In the genomic region with DNA sequence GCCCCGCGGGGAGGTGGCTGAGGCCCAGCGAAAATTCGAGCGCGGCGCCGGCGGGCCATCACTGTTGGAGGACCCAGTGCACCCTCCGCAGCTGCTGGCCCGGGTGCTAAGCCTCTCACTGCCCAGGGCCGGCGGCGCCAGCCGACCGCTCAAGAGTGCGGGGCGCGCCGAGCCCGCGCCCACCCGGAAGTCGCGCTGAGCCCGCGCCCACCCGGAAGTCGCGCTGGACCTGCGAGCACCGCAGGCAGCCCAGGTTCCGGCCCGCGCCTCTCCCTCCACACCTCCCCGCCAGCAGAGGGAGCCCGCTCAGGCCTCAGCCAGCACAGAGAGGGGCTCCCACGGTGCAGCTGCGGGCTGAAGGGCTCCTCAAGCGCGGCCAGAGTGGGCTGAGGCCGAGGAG, we compare ENCODE assay signal across 7 cellular contexts.
DNase-seq lines count a peak whose midpoint lies in the region; ATAC-seq and TF ChIP-seq lines count a peak whose summit lies in the region.
"Not testable (repeated sequence)": the region's sequence is repeated elsewhere in the genome, so short reads cannot be mapped to it uniquely, and the experiment has no call there.

No MANE protein-coding gene starts in this region.

- H4K20me1 ChIP-seq in PC-9 (ENCODE audit: insufficient read depth), result not testable (repeated sequence)

- not testable (repeated sequence) for H3K4me2 ChIP-seq in PC-9

- H3K4me3 ChIP-seq in PC-9, result peak overlapping the region; percentile 40; the same call in 1 of the 2 replicates
- peak overlapping the region; percentile 32 to 64 (median 42) for H3K4me3 ChIP-seq in breast epithelium
- peak overlapping the region; percentile 41 to 61 for H3K4me3 ChIP-seq in gastroesophageal sphincter
- H3K4me3 ChIP-seq in sigmoid colon, result peak overlapping the region; percentile 34 to 42 (median 35)
- peak overlapping the region; percentile 53 for H3K4me3 ChIP-seq in thoracic aorta

- DNase-seq in PC-9, result peak in 1 of 2 experiments; percentile 67
- DNase-seq in activated T-cell treated with anti-CD3 and anti-CD28 coated beads, Interleukin-2, amount 50 U/mL, for 72 hours, result peak; percentile 33 to 45
- not testable (repeated sequence) for DNase-seq in breast epithelium (ENCODE audit: low spot score in 2 of 2); sigmoid colon; thoracic aorta (ENCODE audit: low spot score)
- DNase-seq in memory B cell (ENCODE audit: low spot score in 2 of 2), result peak; percentile 62 to 72

- H3K79me2 ChIP-seq in PC-9 (ENCODE audit: low read depth), result not testable (repeated sequence)

- H3K9me3 Mint-ChIP-seq in activated T-cell treated with anti-CD3 and anti-CD28 coated beads, Interleukin-2, amount 50 U/mL, for 72 hours; memory B cell: not testable (repeated sequence)

- H3K4me1 Mint-ChIP-seq in activated T-cell treated with anti-CD3 and anti-CD28 coated beads, Interleukin-2, amount 50 U/mL, for 72 hours (ENCODE audit: low read depth); memory B cell: not testable (repeated sequence)

- not testable (repeated sequence) for H3F3A ChIP-seq in PC-9 (ENCODE audit: insufficient read depth, low read depth)

- no CpG with 5 or more reads among the region's 42 CpGs for WGBS in gastroesophageal sphincter (ENCODE audit: low coverage in 1 of 2), 2 donors
- 0% methylated on average over 21 of the region's 42 CpGs for WGBS in sigmoid colon, 2 donors

- ATAC-seq in activated T-cell treated with anti-CD3 and anti-CD28 coated beads, Interleukin-2, amount 50 U/mL, for 72 hours (replicated peaks in 1 of 2); gastroesophageal sphincter; memory B cell (ENCODE audit: low read depth); thoracic aorta (ENCODE audit: insufficient number of reproducible peaks, low FRiP score, low read depth): not testable (repeated sequence)

- intact Hi-C loops in PC-9 (cut with micrococcal nuclease; ENCODE audit: unreplicated experiment); breast epithelium (cut with DNase I; ENCODE audit: low total_unique reads); sigmoid colon (cut with DNase I): not testable (repeated sequence)

- not testable (repeated sequence) for H3K9me3 ChIP-seq in PC-9 (ENCODE audit: insufficient read depth, low read depth); breast epithelium; gastroesophageal sphincter; sigmoid colon; thoracic aorta

- TF ChIP-seq EP300 in gastroesophageal sphincter (IDR thresholded peaks at IDR 0.05); sigmoid colon (IDR thresholded peaks at IDR 0.05): not testable (repeated sequence)

- not testable (repeated sequence) for H3K27me3 Mint-ChIP-seq in activated T-cell treated with anti-CD3 and anti-CD28 coated beads, Interleukin-2, amount 50 U/mL, for 72 hours (ENCODE audit: low read depth); memory B cell

- BruUV-seq in PC-9 (replicated peaks; lab: Mats Ljungman, UMichigan), result not testable (repeated sequence)

- H3K4me1 ChIP-seq in PC-9 (replicated peaks; ENCODE audit: insufficient read depth); breast epithelium; gastroesophageal sphincter; sigmoid colon; thoracic aorta (ENCODE audit: control insufficient read depth in 1 of 2, low read depth in 2 of 2): not testable (repeated sequence)

- not testable (repeated sequence) for H3K9me2 ChIP-seq in PC-9 (ENCODE audit: insufficient read depth)

- not testable (repeated sequence) for TF ChIP-seq POLR2A in breast epithelium (IDR thresholded peaks at IDR 0.05); gastroesophageal sphincter (IDR thresholded peaks at IDR 0.05); sigmoid colon (IDR thresholded peaks at IDR 0.05)

- POLR2A ChIA-PET in PC-9 (lab: Charles Lee; ENCODE audit: unreplicated experiment), result not testable (repeated sequence)

- CTCF ChIA-PET in PC-9 (lab: Charles Lee), result not testable (repeated sequence)

- not testable (repeated sequence) for H3K27me3 ChIP-seq in PC-9 (ENCODE audit: insufficient read depth, low read depth); breast epithelium; gastroesophageal sphincter; sigmoid colon; thoracic aorta (replicated peaks; ENCODE audit: insufficient read depth)

- not testable (repeated sequence) for H2AFZ ChIP-seq in PC-9

- TF ChIP-seq CTCF in PC-9 (conservative IDR thresholded peaks at IDR 0.05) (0 out of 2 replicates have a peak, but pooled peaks have one; percentile 19), gastroesophageal sphincter (IDR thresholded peaks at IDR 0.05) (peak in 1 of 4 experiments; percentile 26)
- TF ChIP-seq CTCF in breast epithelium (IDR thresholded peaks at IDR 0.05); sigmoid colon (IDR thresholded peaks at IDR 0.05); thoracic aorta (IDR thresholded peaks at IDR 0.05): not testable (repeated sequence)

- H3K4me3 Mint-ChIP-seq in activated T-cell treated with anti-CD3 and anti-CD28 coated beads, Interleukin-2, amount 50 U/mL, for 72 hours; memory B cell: not testable (repeated sequence)

- not testable (repeated sequence) for H3K27ac Mint-ChIP-seq in activated T-cell treated with anti-CD3 and anti-CD28 coated beads, Interleukin-2, amount 50 U/mL, for 72 hours; memory B cell

- H3K27ac ChIP-seq in PC-9, thoracic aorta: not testable (repeated sequence)
- H3K27ac ChIP-seq in breast epithelium (peak overlapping the region; percentile 66 to 87), gastroesophageal sphincter (peak overlapping the region in 3 of 4 donors; percentile 66 to 77 (median 69)), sigmoid colon (peak overlapping the region in 3 of 4 donors; percentile 62 to 75 (median 68))

- H3K36me3 ChIP-seq in PC-9 (ENCODE audit: low read depth); breast epithelium; gastroesophageal sphincter; sigmoid colon; thoracic aorta: not testable (repeated sequence)

- not testable (repeated sequence) for H3K36me3 Mint-ChIP-seq in activated T-cell treated with anti-CD3 and anti-CD28 coated beads, Interleukin-2, amount 50 U/mL, for 72 hours (ENCODE audit: insufficient read depth in 2 of 2); memory B cell
